ENCODE assay signal across 8 cellular contexts in genomic region chr19:12484371-12485322, GRCh38. TPM values are rescaled to one million over a fixed set of nuclear protein-coding genes. Genes with fewer than 3 reads are reported as not detected.
A peak's percentile ranks its signal among the peaks of the same experiment; 100 is the strongest.
DNase-seq lines count a peak whose midpoint lies in the region; ATAC-seq and TF ChIP-seq lines count a peak whose summit lies in the region.

Gene ZNF709, minus strand, starts transcription at chr19:12484816. Its CDS starts 159 bp downstream, at chr19:12484657.

- H3K4me1 ChIP-seq in KMS-11 (ENCODE audit: low read depth, poor library complexity, severe bottlenecking) (peaks cover 42% of the 10 kb centered on the region), RWPE2 (ENCODE audit: insufficient read depth, poor library complexity, severe bottlenecking) (no peaks in the 10 kb centered on the region)

- no peaks in the 10 kb centered on the region for H3K9me3 Mint-ChIP-seq in stimulated activated naive CD8-positive, alpha-beta T cell treated with anti-CD3 and anti-CD28 coated beads, Interleukin-15, Interleukin-2, amounts not matched to agents 100 ng/mL and 50 ng/mL, for 24 hours

- no peaks in the 10 kb centered on the region for H3K36me3 Mint-ChIP-seq in stimulated activated naive CD8-positive, alpha-beta T cell treated with anti-CD3 and anti-CD28 coated beads, Interleukin-15, Interleukin-2, amounts not matched to agents 100 ng/mL and 50 ng/mL, for 24 hours (ENCODE audit: low read depth)

- peak; percentile 86 for DNase-seq in DMS53 (lab: John Stamatoyannopoulos, UW)
- DNase-seq in RWPE2 (ENCODE audit: low spot score) = peak; percentile 72
- DNase-seq in activated gamma-delta T cell treated with Interleukin-2 at 50 U/mL for 16 hours = peak; percentile 86
- peak; percentile 74 to 92 for DNase-seq in foreskin fibroblast

- H2AFZ ChIP-seq in KMS-11 (ENCODE audit: low read depth) (peak within 1 kb of the TSS; percentile 100), neural cell (ENCODE audit: low read depth, low read length) (peak within 1 kb of the TSS; percentile 74)

- H3K9me3 ChIP-seq in RWPE2 (ENCODE audit: severe bottlenecking) = no peaks in the 10 kb centered on the region
- no peaks in the 10 kb centered on the region for H3K9me3 ChIP-seq in neural cell (ENCODE audit: low read length)

- H3K36me3 ChIP-seq in KMS-11 (ENCODE audit: insufficient read depth) (no peaks in the 10 kb centered on the region), RWPE2 (ENCODE audit: low read depth) (no peaks in the 10 kb centered on the region), neural cell (ENCODE audit: insufficient read depth, low read length) (no peaks in the 10 kb centered on the region)

- peak within 1 kb of the TSS; percentile 97 for H3K4me2 ChIP-seq in KMS-11
- H3K4me2 ChIP-seq in neural cell (ENCODE audit: low read length) = peak within 1 kb of the TSS; percentile 71

- peak within 1 kb of the TSS; percentile 94 for H3K4me3 Mint-ChIP-seq in stimulated activated naive CD8-positive, alpha-beta T cell treated with anti-CD3 and anti-CD28 coated beads, Interleukin-15, Interleukin-2, amounts not matched to agents 100 ng/mL and 50 ng/mL, for 24 hours

- peaks cover 33% of the 10 kb centered on the region for H3K4me1 Mint-ChIP-seq in stimulated activated naive CD8-positive, alpha-beta T cell treated with anti-CD3 and anti-CD28 coated beads, Interleukin-15, Interleukin-2, amounts not matched to agents 100 ng/mL and 50 ng/mL, for 24 hours (ENCODE audit: low read depth)

- H4K20me1 ChIP-seq in KMS-11 (ENCODE audit: insufficient read depth) (no peaks in the 10 kb centered on the region), neural cell (ENCODE audit: insufficient read depth) (no peaks in the 10 kb centered on the region)

- no peaks in the 10 kb centered on the region for H3K9me2 ChIP-seq in neural cell (ENCODE audit: insufficient read depth, low read length)

- no peak for TF ChIP-seq EP300 in neural cell (conservative IDR thresholded peaks at IDR 0.05; ENCODE audit: poor library complexity, severe bottlenecking)

- peak within 1 kb of the TSS; percentile 46; the same call in 1 of the 2 replicates for H3K9ac ChIP-seq in KMS-11
- H3K9ac ChIP-seq in neural cell (ENCODE audit: low read length) = peak within 1 kb of the TSS; percentile 97

- no peaks in the 10 kb centered on the region for H3K27me3 Mint-ChIP-seq in stimulated activated naive CD8-positive, alpha-beta T cell treated with anti-CD3 and anti-CD28 coated beads, Interleukin-15, Interleukin-2, amounts not matched to agents 100 ng/mL and 50 ng/mL, for 24 hours

- no peaks in the 10 kb centered on the region for H3F3A ChIP-seq in neural cell (ENCODE audit: insufficient read depth, low read length, poor library complexity, severe bottlenecking)

- H3K4me3 ChIP-seq in KMS-11 (IDR thresholded peaks at IDR 0.05; ENCODE audit: insufficient read depth, low read depth, low read length) (no peak within 1 kb of the TSS), RWPE2 (ENCODE audit: severe bottlenecking) (peak within 1 kb of the TSS; percentile 81), foreskin fibroblast (ENCODE audit: low read depth in 1 of 2, low read length in 2 of 2) (peak within 1 kb of the TSS; percentile 66 to 97), neural cell (ENCODE audit: low read length) (peak within 1 kb of the TSS; percentile 93)

- peak; percentile 29 for TF ChIP-seq RAD21 in neural cell (conservative IDR thresholded peaks at IDR 0.05)

- H3K79me2 ChIP-seq in KMS-11 (ENCODE audit: insufficient read depth, low read depth) (peaks cover 18% of the 10 kb centered on the region; the same call in 1 of the 2 replicates), neural cell (replicated peaks; ENCODE audit: insufficient read depth, low read length) (peaks cover 44% of the 10 kb centered on the region)

- peak; percentile 96 for ATAC-seq in GM21529 (IDR thresholded peaks at IDR 0.05; ENCODE audit: unreplicated experiment)
- peak; percentile 96 for ATAC-seq in RWPE2 (ENCODE audit: low read depth)

- H3K27ac ChIP-seq in KMS-11 (no peak within 1 kb of the TSS), RWPE2 (ENCODE audit: poor library complexity, severe bottlenecking) (no peak within 1 kb of the TSS), neural cell (ENCODE audit: low read length) (peak within 1 kb of the TSS; percentile 89)

- TF ChIP-seq CTCF in KMS-11 (conservative IDR thresholded peaks at IDR 0.05; ENCODE audit: low read depth, low read length) = no peak
- no peak for TF ChIP-seq CTCF in RWPE2 (IDR thresholded peaks at IDR 0.05; ENCODE audit: poor library complexity, severe bottlenecking)
- no peak for TF ChIP-seq CTCF in foreskin fibroblast (IDR thresholded peaks at IDR 0.05; ENCODE audit: low read depth, low read length)
- TF ChIP-seq CTCF in neural cell (IDR thresholded peaks at IDR 0.05; ENCODE audit: poor library complexity, severe bottlenecking) = peak; percentile 16

- peak within 1 kb of the TSS; percentile 69 for H3K27ac Mint-ChIP-seq in stimulated activated naive CD8-positive, alpha-beta T cell treated with anti-CD3 and anti-CD28 coated beads, Interleukin-15, Interleukin-2, amounts not matched to agents 100 ng/mL and 50 ng/mL, for 24 hours

- H3K27me3 ChIP-seq in KMS-11 (ENCODE audit: insufficient read depth, low read depth) (no peaks in the 10 kb centered on the region), RWPE2 (ENCODE audit: insufficient read depth, poor library complexity, severe bottlenecking) (no peaks in the 10 kb centered on the region), neural cell (ENCODE audit: insufficient read depth, low read depth, low read length) (no peaks in the 10 kb centered on the region)

TF ChIP-seq in neural cell, 6 proteins besides CTCF, POLR2A, EP300 and RAD21:
- peak; percentile 31 for TF ChIP-seq REST (IDR thresholded peaks at IDR 0.05; ENCODE audit: borderline replicate concordance)
- TF ChIP-seq SMC3 (conservative IDR thresholded peaks at IDR 0.05; ENCODE audit: poor library complexity) = peak; percentile 55
- peak; percentile 71 for TF ChIP-seq MXI1 (conservative IDR thresholded peaks at IDR 0.05; ENCODE audit: poor library complexity, severe bottlenecking)
- TF ChIP-seq TAF1 (IDR thresholded peaks at IDR 0.05; ENCODE audit: low read depth) = peak; percentile 92
- no peak for TF ChIP-seq EZH2 (IDR thresholded peaks at IDR 0.05; ENCODE audit: borderline replicate concordance, insufficient read depth, low read length, poor library complexity, severe bottlenecking)
- peak; percentile 98 for TF ChIP-seq POLR2AphosphoS5 (IDR thresholded peaks at IDR 0.05)
TF ChIP-seq in neural cell: peak in this region for 5.

RNA-seq across cellular contexts. Expression of gene ZNF709, which starts in this region (rescaled TPM):
- 16.1 and 17.4 TPM in 2 replicates for polyA plus RNA-seq in neural cell
- 50.2 and 54.2 TPM in 2 replicates for polyA minus RNA-seq in neural cell
